ENCODE assay signal across 9 cellular contexts in the genomic region with DNA sequence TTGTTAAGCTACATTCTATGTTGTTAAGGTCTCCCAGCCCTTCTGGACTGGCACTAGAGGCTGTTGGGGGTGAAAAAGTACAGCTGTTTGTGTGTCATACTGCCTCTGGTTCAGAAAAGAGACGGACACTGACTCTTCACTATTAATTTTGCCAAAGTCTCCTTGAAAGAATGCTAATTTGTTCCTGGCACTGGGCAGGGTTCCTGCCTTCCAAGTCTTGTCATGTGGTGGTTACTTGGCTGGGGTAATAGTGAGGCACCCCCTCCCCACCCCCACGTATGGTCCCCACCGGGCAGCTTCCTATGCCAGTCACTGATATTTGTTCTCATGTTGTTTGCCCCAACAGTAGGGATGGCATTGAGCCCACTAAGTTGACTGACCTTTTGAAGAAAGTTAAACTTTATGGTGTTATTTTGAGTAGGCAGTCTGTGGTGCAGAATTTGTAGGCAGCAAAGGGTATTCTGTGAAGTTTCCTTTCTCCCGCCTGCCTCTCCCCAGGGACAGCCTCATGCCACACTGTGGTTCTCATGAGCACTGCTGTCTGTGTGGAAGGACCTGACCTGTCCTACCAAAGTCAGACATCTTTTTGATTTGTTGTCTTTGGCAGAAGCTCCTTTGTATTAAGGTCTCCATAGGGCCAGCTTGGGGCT. TPM values are rescaled to one million over a fixed set of nuclear protein-coding genes. Genes with fewer than 3 reads are reported as not detected.
DNase-seq lines count a peak whose midpoint lies in the region; ATAC-seq and TF ChIP-seq lines count a peak whose summit lies in the region.
"Had no signal": no experiment of that assay in that cellular context is flagged by ENCODE, and none has a peak within 500 bp of the region (broad histone marks: within the 10 kb centered on the region; RNA-seq: fewer than 3 reads in every experiment).

No MANE protein-coding gene starts in this region.

- no peak overlapping the region for H3K27ac Mint-ChIP-seq in CD8-positive, alpha-beta T cell

- no peaks in the 10 kb centered on the region for H3K27me3 ChIP-seq in stomach smooth muscle (ENCODE audit: control insufficient read depth in 1 of 2, insufficient read depth in 2 of 2, low read length in 2 of 2)
- H3K27me3 ChIP-seq in CD8-positive, alpha-beta T cell (ENCODE audit: insufficient read depth, low read length): no peaks in the 10 kb centered on the region

- H3K9ac ChIP-seq in stomach smooth muscle (ENCODE audit: low read length in 2 of 2): peak overlapping the region in 1 of 2 donors; percentile 29

- intact Hi-C loops in OCI-LY7 (cut with micrococcal nuclease; ENCODE audit: unreplicated experiment): no loop called here
- intact Hi-C loops in CD8-positive, alpha-beta T cell (cut with DNase I, micrococcal nuclease): no loop called here

- no peak for TF ChIP-seq CTCF in OCI-LY7 (conservative IDR thresholded peaks at IDR 0.05; ENCODE audit: low read length)
- TF ChIP-seq CTCF in CD8-positive, alpha-beta T cell (IDR thresholded peaks at IDR 0.05): no peak

- H3K36me3 ChIP-seq in OCI-LY7 (ENCODE audit: insufficient read depth, low read length) (peaks cover 8% of the 10 kb centered on the region), stomach smooth muscle (ENCODE audit: control insufficient read depth in 2 of 2, insufficient read depth in 2 of 2, low read length in 2 of 2) (no peaks in the 10 kb centered on the region)
- peaks cover 6% of the 10 kb centered on the region for H3K36me3 ChIP-seq in CD8-positive, alpha-beta T cell (ENCODE audit: insufficient read depth, low read length)

- H3K4me2 ChIP-seq in OCI-LY7 (ENCODE audit: low read length): peak overlapping the region; percentile 8; the same call in 1 of the 2 replicates

- H3K4me3 ChIP-seq in OCI-LY7 (ENCODE audit: low read depth, low read length, poor library complexity, severe bottlenecking): no peak overlapping the region
- peak overlapping the region in 1 of 2 donors; percentile 35 for H3K4me3 ChIP-seq in stomach smooth muscle (ENCODE audit: low read length in 2 of 2)
- no peak overlapping the region for H3K4me3 ChIP-seq in CD8-positive, alpha-beta T cell (ENCODE audit: low read depth, low read length)

- BruUV-seq in OCI-LY7 (replicated peaks; lab: Mats Ljungman, UMichigan): no TSS peak

- no peaks in the 10 kb centered on the region for H3K27me3 Mint-ChIP-seq in CD8-positive, alpha-beta T cell (ENCODE audit: low read depth)

- peak; percentile 65 for ATAC-seq in GM21423 (IDR thresholded peaks at IDR 0.05; ENCODE audit: unreplicated experiment)
- ATAC-seq in CD8-positive, alpha-beta T cell: no peak

- H3K36me3 Mint-ChIP-seq in CD8-positive, alpha-beta T cell: peaks cover 22% of the 10 kb centered on the region

- H3K9me3 ChIP-seq in OCI-LY7 (ENCODE audit: low read length) (no peaks in the 10 kb centered on the region), stomach smooth muscle (ENCODE audit: control insufficient read depth in 2 of 2, low read length in 2 of 2) (no peaks in the 10 kb centered on the region)
- no peaks in the 10 kb centered on the region for H3K9me3 ChIP-seq in CD8-positive, alpha-beta T cell (ENCODE audit: low read length)

- no peaks in the 10 kb centered on the region for H3K9me3 Mint-ChIP-seq in CD8-positive, alpha-beta T cell

- DNase-seq in OCI-LY7 (ENCODE audit: low spot score): no peak
- DNase-seq in hippocampal formation (lab: John Stamatoyannopoulos, UW): peak; percentile 37 to 61
- no peak for DNase-seq in HuH-7.5 (ENCODE audit: low spot score)
- no peak for DNase-seq in activated CD4-positive, alpha-beta T cell treated with anti-CD3 and anti-CD28 coated beads for 1 hour
- DNase-seq in CD8-positive, alpha-beta T cell: no peak
- DNase-seq: NCI-H2029 treated with DMSO at 0.1 percent for 48 hours, SHP77 treated with DMSO at 0.1 percent for 48 hours had no signal

- H3K4me1 Mint-ChIP-seq in CD8-positive, alpha-beta T cell (ENCODE audit: low read depth): peaks cover 40% of the 10 kb centered on the region

- H3K4me3 Mint-ChIP-seq in CD8-positive, alpha-beta T cell: no peak overlapping the region

- no peak overlapping the region for H2AFZ ChIP-seq in OCI-LY7 (ENCODE audit: low read length)

- peaks cover 3% of the 10 kb centered on the region; the same call in 1 of the 2 replicates for H4K20me1 ChIP-seq in OCI-LY7 (ENCODE audit: insufficient read depth, low read length)

- H3K79me2 ChIP-seq in OCI-LY7 (ENCODE audit: insufficient read depth, low read depth, low read length): peaks cover 52% of the 10 kb centered on the region

- CTCF ChIA-PET in OCI-LY7 (lab: Charles Lee; ENCODE audit: unreplicated experiment): no interaction called here
- CTCF ChIA-PET in CD8-positive, alpha-beta T cell (lab: Charles Lee): interaction anchor here (1.0 to 2.2 kb wide), 2 partner anchors 9 to 57 kb away, joined by 3 to 5 read pairs; a partner anchor contains a TSS

- H3K27ac ChIP-seq in OCI-LY7 (ENCODE audit: low read depth, low read length, poor library complexity, severe bottlenecking) (no peak overlapping the region), stomach smooth muscle (ENCODE audit: low read length) (peak overlapping the region; percentile 41)
- H3K27ac ChIP-seq in CD8-positive, alpha-beta T cell (ENCODE audit: low read depth, low read length): no peak overlapping the region

- H3K4me1 ChIP-seq in OCI-LY7 (ENCODE audit: insufficient read depth, low read length, poor library complexity, severe bottlenecking) (peaks cover 19% of the 10 kb centered on the region), stomach smooth muscle (ENCODE audit: control insufficient read depth, insufficient read depth, low read length) (peaks cover 26% of the 10 kb centered on the region)
- peaks cover 11% of the 10 kb centered on the region for H3K4me1 ChIP-seq in CD8-positive, alpha-beta T cell (ENCODE audit: insufficient read depth, low read length)

- POLR2A ChIA-PET in OCI-LY7 (lab: Charles Lee): interaction anchor here (0.6 to 1.4 kb wide), 2 partner anchors 16 to 66 kb away, joined by 4 to 5 read pairs; a partner anchor contains a TSS
- POLR2A ChIA-PET in CD8-positive, alpha-beta T cell (lab: Charles Lee): no interaction called here

- H3K9me2 ChIP-seq in OCI-LY7 (ENCODE audit: insufficient read depth, low read length): no peaks in the 10 kb centered on the region

RNA-seq across cellular contexts. Expression of a gene that starts 8.7 kb away (rescaled TPM):
- total RNA-seq in OCI-LY7 (2014; rRNA removed; shearing (Covaris generic)): 16.5 and 16.6 TPM in 2 replicates
- 42.8 and 46.1 TPM in 2 replicates for total RNA-seq in OCI-LY7 (2022)
- 10 to 100 TPM; 68.7 to 70.9 TPM for total RNA-seq in CD8-positive, alpha-beta T cell

RNA-seq across cellular contexts. Expression of a gene that starts 15.7 kb away (rescaled TPM):
- total RNA-seq in OCI-LY7 (2014; rRNA removed; shearing (Covaris generic)): 499 and 567 TPM in 2 replicates
- 470 and 513 TPM in 2 replicates for total RNA-seq in OCI-LY7 (2022)
- 10 to 100 TPM; 40.2 to 40.6 TPM for total RNA-seq in CD8-positive, alpha-beta T cell

RNA-seq across cellular contexts. Expression of a gene that starts 22.6 kb away (rescaled TPM):
- 114 and 138 TPM in 2 replicates for total RNA-seq in OCI-LY7 (2014; rRNA removed; shearing (Covaris generic))
- total RNA-seq in OCI-LY7 (2022): 81.1 and 90.5 TPM in 2 replicates
- total RNA-seq in CD8-positive, alpha-beta T cell: 10 to 100 TPM; 20.7 to 23.5 TPM

Comparison
In these comparisons a context has a peak if more than half of its experiments do, and no peak if none do; other contexts are left out.
1. DNase-seq: peak in hippocampal formation (2 of 2); none in OCI-LY7 (single experiment), HuH-7.5 (single experiment), activated CD4-positive, alpha-beta T cell treated with anti-CD3 and anti-CD28 coated beads for 1 hour (single experiment) and CD8-positive, alpha-beta T cell (0 of 7).
2. RNA of a gene that starts 15.7 kb away (total RNA-seq): 470 to 567 TPM in OCI-LY7; 40.2 to 40.6 TPM in CD8-positive, alpha-beta T cell; every median in the first group is over 10 times any median in the second.